In the genomic region with DNA sequence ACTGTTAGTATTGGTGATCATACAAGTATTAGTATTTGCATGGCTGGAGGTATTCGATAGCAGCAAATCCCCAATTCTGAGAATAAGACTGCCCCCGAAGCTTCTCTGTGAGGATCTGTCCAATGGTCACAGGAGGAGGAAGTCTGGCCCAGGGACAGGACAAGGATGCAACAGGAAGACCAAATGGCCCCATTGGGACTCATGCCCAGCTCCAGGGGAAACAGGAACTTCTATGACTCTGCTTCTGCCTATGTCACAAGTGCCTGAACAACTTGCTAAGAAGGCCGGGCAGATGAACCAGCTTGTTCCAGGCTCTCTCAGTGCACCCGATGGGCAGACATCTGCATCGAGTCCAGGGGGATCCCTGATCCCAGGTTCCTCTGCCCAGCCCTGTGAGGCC, we compare ENCODE assay signal across 14 cellular contexts.
"Had no signal": no experiment of that assay in that cellular context is flagged by ENCODE, and none has a peak within 500 bp of the region (broad histone marks: within the 10 kb centered on the region; RNA-seq: fewer than 3 reads in every experiment).

No MANE protein-coding gene starts in this region.

- H3K36me3 ChIP-seq: brain microvascular endothelial cell, esophagus squamous epithelium, tibial artery, vagina had no signal

- H3K27me3 ChIP-seq: brain microvascular endothelial cell, esophagus squamous epithelium, tibial artery, vagina had no signal

- H3K27ac ChIP-seq: brain microvascular endothelial cell, esophagus squamous epithelium, tibial artery, vagina had no signal

- H3K4me3 ChIP-seq: esophagus squamous epithelium, tibial artery, vagina had no signal

- H3K9me3 ChIP-seq: esophagus squamous epithelium, vagina had no signal

- DNase-seq: activated B cell treated with CpG ODN at 0.5 μM for 24 hours; activated CD4-positive, alpha-beta T cell treated with anti-CD3 and anti-CD28 coated beads, Interleukin-2, amount 10 ng/mL, durations not matched to agents 7 days and 5 days; activated effector memory CD4-positive, alpha-beta T cell treated with Interleukin-2 at 50 U/mL for 16 hours; activated T-cell treated with anti-CD3 and anti-CD28 coated beads, Interleukin-2, amount 50 U/mL, for 1 hour; amygdala; brain microvascular endothelial cell; esophagus squamous epithelium; foreskin melanocyte; left ventricle myocardium superior; T-helper 17 cell; tibial artery had no signal

- FAIRE-seq: keratinocyte had no signal

- ATAC-seq: left ventricle myocardium superior; stimulated activated effector memory CD8-positive, alpha-beta T cell treated with anti-CD3 and anti-CD28 coated beads, Interleukin-12 subunit alpha, Interleukin-12 subunit beta, amount 100 ng/mL, for 72 hours; T-helper 17 cell had no signal

- H3K4me1 ChIP-seq: vagina had no signal
